ENCODE assay signal across 20 cellular contexts in genomic region chr17:47311420-47311819, GRCh38. TPM values are rescaled to one million over a fixed set of nuclear protein-coding genes. Genes with fewer than 3 reads are reported as not detected.
DNase-seq lines count a peak whose midpoint lies in the region; ATAC-seq and TF ChIP-seq lines count a peak whose summit lies in the region.
"Had no signal": no experiment of that assay in that cellular context is flagged by ENCODE, and none has a peak within 500 bp of the region (broad histone marks: within the 10 kb centered on the region; RNA-seq: fewer than 3 reads in every experiment).

No MANE protein-coding gene starts in this region.

- no peak for TF ChIP-seq EP300 in esophagus muscularis mucosa (IDR thresholded peaks at IDR 0.05)

- H3K36me3 ChIP-seq in ascending aorta: peaks cover 28 to 58% of the 10 kb centered on the region in 2 donors
- H3K36me3 ChIP-seq in esophagus muscularis mucosa: peaks cover 0 to 47% (median 25%) of the 10 kb centered on the region in 4 donors
- H3K36me3 ChIP-seq: HAP-1 had no signal

- H3K4me1 Mint-ChIP-seq in stimulated activated effector memory CD8-positive, alpha-beta T cell treated with anti-CD3 and anti-CD28 coated beads, Interleukin-12 subunit alpha, Interleukin-12 subunit beta, amount 100 ng/mL, for 72 hours: peaks cover under 1% of the 10 kb centered on the region
- H3K4me1 Mint-ChIP-seq: CD4-positive, alpha-beta memory T cell had no signal

- H3K27ac ChIP-seq in ascending aorta (peak overlapping the region; percentile 80 to 81), esophagus muscularis mucosa (replicated peaks in 1 of 4) (peak overlapping the region in 1 of 4 donors; percentile 33)

- H3K9me3 Mint-ChIP-seq in stimulated activated effector memory CD8-positive, alpha-beta T cell treated with anti-CD3 and anti-CD28 coated beads, Interleukin-12 subunit alpha, Interleukin-12 subunit beta, amount 100 ng/mL, for 72 hours: no peaks in the 10 kb centered on the region
- H3K9me3 Mint-ChIP-seq: CD4-positive, alpha-beta memory T cell; HFFc6 had no signal

- H3K9me3 ChIP-seq in ascending aorta (no peaks in the 10 kb centered on the region), esophagus muscularis mucosa (no peaks in the 10 kb centered on the region)
- H3K9me3 ChIP-seq: HAP-1 had no signal

- ATAC-seq in stimulated activated effector memory CD8-positive, alpha-beta T cell treated with anti-CD3 and anti-CD28 coated beads, Interleukin-12 subunit alpha, Interleukin-12 subunit beta, amount 100 ng/mL, for 72 hours: no peak
- ATAC-seq in GM19467 (IDR thresholded peaks at IDR 0.05; ENCODE audit: unreplicated experiment): no peak
- ATAC-seq in GM21576 (IDR thresholded peaks at IDR 0.05; ENCODE audit: unreplicated experiment): no peak

- H3K4me3 ChIP-seq in ascending aorta: no peak overlapping the region
- no peak overlapping the region for H3K4me3 ChIP-seq in esophagus muscularis mucosa
- H3K4me3 ChIP-seq: HAP-1 had no signal

- TF ChIP-seq CTCF in ascending aorta (IDR thresholded peaks at IDR 0.05) (no peak), esophagus muscularis mucosa (IDR thresholded peaks at IDR 0.05) (no peak)

- TF ChIP-seq POLR2A in esophagus muscularis mucosa (IDR thresholded peaks at IDR 0.05; ENCODE audit: low read depth): no peak

- intact Hi-C loops in ascending aorta (cut with DNase I) (no loop called here), esophagus muscularis mucosa (cut with DNase I) (no loop called here)

- H3K4me1 ChIP-seq in ascending aorta: peaks cover 13 to 28% of the 10 kb centered on the region in 2 donors
- H3K4me1 ChIP-seq in esophagus muscularis mucosa: peaks cover 5 to 28% (median 26%) of the 10 kb centered on the region in 4 donors
- H3K4me1 ChIP-seq: HAP-1 had no signal

- H3K27me3 ChIP-seq in ascending aorta (no peaks in the 10 kb centered on the region), esophagus muscularis mucosa (no peaks in the 10 kb centered on the region)

- H3K4me3 Mint-ChIP-seq in stimulated activated effector memory CD8-positive, alpha-beta T cell treated with anti-CD3 and anti-CD28 coated beads, Interleukin-12 subunit alpha, Interleukin-12 subunit beta, amount 100 ng/mL, for 72 hours: no peak overlapping the region
- H3K4me3 Mint-ChIP-seq: HFFc6 had no signal

- H3K27ac Mint-ChIP-seq in stimulated activated effector memory CD8-positive, alpha-beta T cell treated with anti-CD3 and anti-CD28 coated beads, Interleukin-12 subunit alpha, Interleukin-12 subunit beta, amount 100 ng/mL, for 72 hours: peak overlapping the region; percentile 46
- H3K27ac Mint-ChIP-seq: HFFc6 had no signal

- no peaks in the 10 kb centered on the region for H3K36me3 Mint-ChIP-seq in stimulated activated effector memory CD8-positive, alpha-beta T cell treated with anti-CD3 and anti-CD28 coated beads, Interleukin-12 subunit alpha, Interleukin-12 subunit beta, amount 100 ng/mL, for 72 hours
- H3K36me3 Mint-ChIP-seq: CD4-positive, alpha-beta memory T cell had no signal

- DNase-seq in ascending aorta (ENCODE audit: low spot score in 2 of 2) (no peak), esophagus muscularis mucosa (ENCODE audit: extremely low spot score) (peak; percentile 64), amniotic stem cell (lab: John Stamatoyannopoulos, UW) (no peak)
- peak in 1 of 2 donors; percentile 26 for DNase-seq in stimulated activated effector memory CD8-positive, alpha-beta T cell treated with anti-CD3 and anti-CD28 coated beads, Interleukin-12 subunit alpha, Interleukin-12 subunit beta, amount 100 ng/mL, for 72 hours (ENCODE audit: low spot score in 2 of 2)
- DNase-seq in activated CD4-positive, CD25-positive, alpha-beta regulatory T cell treated with anti-CD3 and anti-CD28 coated beads, Interleukin-2, amount 50 U/mL, for 72 hours: no peak
- DNase-seq: C1 segment of cervical spinal cord; Calu3; CD4-positive, alpha-beta memory T cell; COR-L47; DMS53; DMS79 treated with DMSO at 0.1 percent for 48 hours; GF-D8; GOT3; HFFc6 had no signal

RNA-seq across cellular contexts. Expression of gene EFCAB13, which starts 12.3 kb away (rescaled TPM):
- 1.2 TPM for total RNA-seq in ascending aorta
- total RNA-seq in esophagus muscularis mucosa: 10 to 100 TPM in 1 of 4 donors, 1 to 10 TPM in 3; 4.0 to 12.9 (median 7.1) TPM
- total RNA-seq: A172, A673, G401 had no signal

RNA-seq across cellular contexts. Expression of gene ITGB3, which starts 57.8 kb away (rescaled TPM):
- total RNA-seq in ascending aorta: 71.3 TPM
- 10 to 100 TPM; 48.6 to 61.5 (median 54.9) TPM for total RNA-seq in esophagus muscularis mucosa
- total RNA-seq: A172; A673; CD4-positive, alpha-beta memory T cell; G401 had no signal
